8 cellular contexts compared by ENCODE assay signal in genomic region chr6:134379086-134379485, GRCh38.
DNase-seq lines count a peak whose midpoint lies in the region; ATAC-seq and TF ChIP-seq lines count a peak whose summit lies in the region.

No MANE protein-coding gene starts in this region.

- H3K4me1 ChIP-seq in left lung = peaks cover 0 to 31% of the 10 kb centered on the region in 2 donors

- H3K36me3 ChIP-seq in left lung = no peaks in the 10 kb centered on the region

- no peak for TF ChIP-seq CTCF in left lung (IDR thresholded peaks at IDR 0.05)

- H3K27ac ChIP-seq in left lung = peak overlapping the region in 1 of 2 donors; percentile 38

- no peaks in the 10 kb centered on the region for H3K27me3 ChIP-seq in left lung

- peak; percentile 24 for DNase-seq in stimulated activated naive CD4-positive, alpha-beta T cell treated with Interleukin-2 at 50 U/mL for 16 hours (lab: John Stamatoyannopoulos, UW)
- DNase-seq in stimulated activated naive CD4-positive, alpha-beta T cell (lab: John Stamatoyannopoulos, UW) = no peak
- DNase-seq in activated CD4-positive, CD25-positive, alpha-beta regulatory T cell treated with anti-CD3 and anti-CD28 coated beads, Interleukin-2, amount 50 U/mL, for 72 hours = peak; percentile 34
- DNase-seq in left lung (peak in 1 of 2 donors; percentile 47), NOMO-1 (lab: John Stamatoyannopoulos, UW; ENCODE audit: unreplicated experiment in 2 of 2) (no peak), C1 segment of cervical spinal cord (lab: John Stamatoyannopoulos, UW) (no peak), T1000 (lab: John Stamatoyannopoulos, UW) (no peak)

- no peaks in the 10 kb centered on the region for H3K9me3 ChIP-seq in left lung

- H3K4me3 ChIP-seq in left lung = no peak overlapping the region

- intact Hi-C loops in left lung (cut with DNase I) = no loop called here

- ATAC-seq in HG03108 (IDR thresholded peaks at IDR 0.05; ENCODE audit: unreplicated experiment) = peak; percentile 81
- peak; percentile 84 for ATAC-seq in left lung

Comparison
In these comparisons a context has a peak if more than half of its experiments do, and no peak if none do; other contexts are left out.
1. DNase-seq: peak in stimulated activated naive CD4-positive, alpha-beta T cell treated with Interleukin-2 at 50 U/mL for 16 hours (single experiment) and activated CD4-positive, CD25-positive, alpha-beta regulatory T cell treated with anti-CD3 and anti-CD28 coated beads, Interleukin-2, amount 50 U/mL, for 72 hours (single experiment); none in stimulated activated naive CD4-positive, alpha-beta T cell (0 of 6), NOMO-1 (0 of 2), C1 segment of cervical spinal cord (0 of 14) and T1000 (single experiment).